13 cellular contexts compared by ENCODE assay signal in the genomic region with DNA sequence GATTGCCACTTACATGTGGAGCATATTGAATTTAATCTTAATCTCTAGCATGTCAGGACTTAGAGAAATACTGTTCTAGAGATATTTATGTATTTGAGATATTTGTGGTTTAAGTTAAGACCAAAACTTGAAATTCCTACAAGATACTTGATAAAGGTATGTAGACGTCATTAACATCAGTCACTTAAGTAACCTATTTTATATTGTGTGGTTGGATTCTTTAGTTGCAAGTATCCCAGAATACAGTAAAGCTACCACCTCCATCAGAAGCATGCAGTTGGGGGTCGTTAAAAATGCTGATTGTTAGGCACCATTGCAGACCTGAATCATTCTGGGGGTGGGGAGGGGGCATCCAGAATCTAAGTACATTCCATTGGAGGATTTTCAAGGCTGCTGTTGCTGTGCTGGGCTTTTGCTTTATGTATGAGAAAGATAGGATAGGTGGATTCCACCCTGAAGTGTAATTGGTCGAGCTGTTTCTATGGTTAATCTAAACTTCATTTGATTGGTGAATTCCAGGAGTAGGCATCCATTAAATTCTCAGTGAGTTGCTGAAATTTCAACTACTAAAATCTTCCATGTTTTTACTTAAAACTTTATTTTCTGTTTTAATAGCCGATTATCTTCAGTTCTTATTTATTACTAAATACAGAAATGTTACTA. TPM values are rescaled to one million over a fixed set of nuclear protein-coding genes. Genes with fewer than 3 reads are reported as not detected.
DNase-seq lines count a peak whose midpoint lies in the region; ATAC-seq and TF ChIP-seq lines count a peak whose summit lies in the region.
"Had no signal": no experiment of that assay in that cellular context is flagged by ENCODE, and none has a peak within 500 bp of the region (broad histone marks: within the 10 kb centered on the region; RNA-seq: fewer than 3 reads in every experiment).

No MANE protein-coding gene starts in this region.

- H3K4me1 ChIP-seq in esophagus muscularis mucosa, result peaks cover 33 to 68% (median 67%) of the 10 kb centered on the region in 4 donors

- TF ChIP-seq CTCF in fibroblast of villous mesenchyme (IDR thresholded peaks at IDR 0.05; ENCODE audit: insufficient read depth, low read depth, low read length) (no peak), esophagus muscularis mucosa (IDR thresholded peaks at IDR 0.05) (no peak)

- no peak overlapping the region for H3K4me3 ChIP-seq in fibroblast of villous mesenchyme (ENCODE audit: low read depth, low read length)
- H3K4me3 ChIP-seq in esophagus muscularis mucosa, result no peak overlapping the region

- peaks cover 0 to 2% (median 0%) of the 10 kb centered on the region in 4 donors for H3K9me3 ChIP-seq in esophagus muscularis mucosa

- H3K27me3 Mint-ChIP-seq in activated T-cell treated with anti-CD3 and anti-CD28 coated beads, Interleukin-2, amount 50 U/mL, for 72 hours (ENCODE audit: low read depth), result no peaks in the 10 kb centered on the region
- no peaks in the 10 kb centered on the region for H3K27me3 Mint-ChIP-seq in T-cell
- H3K27me3 Mint-ChIP-seq in stimulated activated memory B cell treated with anti-CD40 and anti-IgM and Interleukin-4, amounts not matched to agents 10 μg/mL and 1 μg/mL and 100 μg/mL, for 72 hours, result no peaks in the 10 kb centered on the region

- no peaks in the 10 kb centered on the region for H3K27me3 ChIP-seq in esophagus muscularis mucosa

- H3K4me3 Mint-ChIP-seq in activated T-cell treated with anti-CD3 and anti-CD28 coated beads, Interleukin-2, amount 50 U/mL, for 72 hours, result peak overlapping the region; percentile 86 to 97
- peak overlapping the region; percentile 53 to 100 (median 99) for H3K4me3 Mint-ChIP-seq in T-cell
- H3K4me3 Mint-ChIP-seq in stimulated activated memory B cell treated with anti-CD40 and anti-IgM and Interleukin-4, amounts not matched to agents 10 μg/mL and 1 μg/mL and 100 μg/mL, for 72 hours, result peak overlapping the region; percentile 40

- TF ChIP-seq POLR2A in esophagus muscularis mucosa (IDR thresholded peaks at IDR 0.05; ENCODE audit: low read depth), result no peak

- TF ChIP-seq EP300 in esophagus muscularis mucosa (IDR thresholded peaks at IDR 0.05), result no peak

- DNase-seq in activated T-cell treated with anti-CD3 and anti-CD28 coated beads, Interleukin-2, amount 50 U/mL, for 72 hours, result no peak
- DNase-seq in activated T-cell treated with anti-CD3 and anti-CD28 coated beads, Interleukin-2, amount 50 U/mL, for 1 hour, result no peak
- no peak for DNase-seq in T-cell
- peak; percentile 29 for DNase-seq in fibroblast of villous mesenchyme (ENCODE audit: low read depth)
- no peak for DNase-seq in mesenteric fat pad (ENCODE audit: low spot score)
- DNase-seq in esophagus muscularis mucosa (ENCODE audit: extremely low spot score), result no peak
- DNase-seq: activated CD4-positive, alpha-beta T cell treated with anti-CD3 and anti-CD28 coated beads, Interleukin-2, amount 50 U/mL, for 4 hours; caudate nucleus; hippocampal formation; NCI-H1436 treated with DMSO at 0.1 percent for 48 hours; occipital lobe had no signal

- CTCF ChIA-PET in T-cell (lab: Charles Lee), result interaction anchor here (0.6 to 1.7 kb wide), 6 partner anchors 10 to 482 kb away, joined by 3 to 7 read pairs (median 3); partner anchors contain the start of gene STUM (in 1 of the 2)

- no peaks in the 10 kb centered on the region for H3K9me3 Mint-ChIP-seq in activated T-cell treated with anti-CD3 and anti-CD28 coated beads, Interleukin-2, amount 50 U/mL, for 72 hours
- H3K9me3 Mint-ChIP-seq in T-cell, result no peaks in the 10 kb centered on the region
- no peaks in the 10 kb centered on the region for H3K9me3 Mint-ChIP-seq in stimulated activated memory B cell treated with anti-CD40 and anti-IgM and Interleukin-4, amounts not matched to agents 10 μg/mL and 1 μg/mL and 100 μg/mL, for 72 hours

- peaks cover 69% of the 10 kb centered on the region for H3K4me1 Mint-ChIP-seq in activated T-cell treated with anti-CD3 and anti-CD28 coated beads, Interleukin-2, amount 50 U/mL, for 72 hours (ENCODE audit: low read depth)
- H3K4me1 Mint-ChIP-seq in T-cell, result peaks cover 64 to 69% (median 66%) of the 10 kb centered on the region in 3 donors
- peaks cover 55% of the 10 kb centered on the region for H3K4me1 Mint-ChIP-seq in stimulated activated memory B cell treated with anti-CD40 and anti-IgM and Interleukin-4, amounts not matched to agents 10 μg/mL and 1 μg/mL and 100 μg/mL, for 72 hours

- ATAC-seq in activated T-cell treated with anti-CD3 and anti-CD28 coated beads, Interleukin-2, amount 50 U/mL, for 72 hours (replicated peaks in 1 of 2), result no peak
- ATAC-seq in T-cell (replicated peaks in 1 of 4) (no peak), HG02571 (IDR thresholded peaks at IDR 0.05; ENCODE audit: unreplicated experiment) (no peak)
- no peak for ATAC-seq in stimulated activated memory B cell treated with anti-CD40 and anti-IgM and Interleukin-4, amounts not matched to agents 10 μg/mL and 1 μg/mL and 100 μg/mL, for 72 hours

- POLR2A ChIA-PET in T-cell (lab: Charles Lee), result interaction anchor here (0.6 to 1.1 kb wide), 4 partner anchors 17 to 210 kb away, joined by 3 to 8 read pairs (median 4); partner anchors contain the start of gene SDE2 (in 2 of the 2)

- H3K27ac ChIP-seq in esophagus muscularis mucosa (replicated peaks in 1 of 4), result no peak overlapping the region

- H3K36me3 ChIP-seq in esophagus muscularis mucosa, result peaks cover 6 to 58% (median 39%) of the 10 kb centered on the region in 4 donors

- H3K36me3 Mint-ChIP-seq in activated T-cell treated with anti-CD3 and anti-CD28 coated beads, Interleukin-2, amount 50 U/mL, for 72 hours (ENCODE audit: insufficient read depth in 2 of 2), result peaks cover 27 to 59% of the 10 kb centered on the region in 2 donors
- H3K36me3 Mint-ChIP-seq in T-cell, result peaks cover 49% of the 10 kb centered on the region
- peaks cover 56% of the 10 kb centered on the region for H3K36me3 Mint-ChIP-seq in stimulated activated memory B cell treated with anti-CD40 and anti-IgM and Interleukin-4, amounts not matched to agents 10 μg/mL and 1 μg/mL and 100 μg/mL, for 72 hours

- intact Hi-C loops in esophagus muscularis mucosa (cut with DNase I), result loop anchor here (5.0 kb wide), 1 partner anchor 121 kb away; the partner anchor contains the start of gene ACBD3

- H3K27ac Mint-ChIP-seq in activated T-cell treated with anti-CD3 and anti-CD28 coated beads, Interleukin-2, amount 50 U/mL, for 72 hours, result peak overlapping the region; percentile 85
- peak overlapping the region in 1 of 2 donors; percentile 41 for H3K27ac Mint-ChIP-seq in T-cell
- H3K27ac Mint-ChIP-seq in stimulated activated memory B cell treated with anti-CD40 and anti-IgM and Interleukin-4, amounts not matched to agents 10 μg/mL and 1 μg/mL and 100 μg/mL, for 72 hours, result peak overlapping the region; percentile 23

- 45% methylated on average over 4 of the region's 4 CpGs for WGBS in esophagus muscularis mucosa

RNA-seq across cellular contexts. Expression of gene H3-3A, which starts 4.0 kb away (rescaled TPM):
- 100 to 1,000 TPM; 231 to 239 TPM for total RNA-seq in activated T-cell treated with anti-CD3 and anti-CD28 coated beads, Interleukin-2, amount 50 U/mL, for 72 hours
- total RNA-seq in T-cell (100 to 1,000 TPM; 340 to 391 (median 366) TPM), fibroblast of villous mesenchyme (107 and 148 TPM in 2 replicates), mesenteric fat pad (321 TPM), esophagus muscularis mucosa (100 to 1,000 TPM; 319 to 384 (median 350) TPM)

Comparison
In these comparisons a context has a peak if more than half of its experiments do, and no peak if none do; other contexts are left out.
1. H3K4me3 Mint-ChIP-seq: peak in every context shown above with its lines; median percentile 99 in T-cell; 92 in activated T-cell treated with anti-CD3 and anti-CD28 coated beads, Interleukin-2, amount 50 U/mL, for 72 hours; 40 in stimulated activated memory B cell treated with anti-CD40 and anti-IgM and Interleukin-4, amounts not matched to agents 10 μg/mL and 1 μg/mL and 100 μg/mL, for 72 hours.